ENCODE assay signal across 26 cellular contexts in the genomic region with DNA sequence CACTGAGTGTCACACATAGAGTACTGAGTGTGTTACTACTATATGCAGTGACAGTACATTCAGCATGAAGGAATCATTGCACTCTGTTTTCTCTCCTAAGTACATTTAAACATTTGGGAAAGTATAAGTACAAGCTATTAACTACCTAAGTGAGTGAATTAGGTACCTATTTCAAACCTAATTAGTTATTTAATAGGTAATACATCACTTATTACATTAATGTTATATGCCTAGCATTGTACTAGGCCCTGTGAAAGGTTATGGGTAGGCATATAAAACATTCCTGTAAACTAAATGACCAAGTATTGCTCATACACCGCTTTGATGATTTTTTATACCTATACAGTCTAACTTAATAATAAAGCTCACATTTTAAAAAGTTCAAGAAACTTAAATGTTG. TPM values are rescaled to one million over a fixed set of nuclear protein-coding genes. Genes with fewer than 3 reads are reported as not detected.
"Had no signal": no experiment of that assay in that cellular context is flagged by ENCODE, and none has a peak within 500 bp of the region (broad histone marks: within the 10 kb centered on the region; RNA-seq: fewer than 3 reads in every experiment).

No MANE protein-coding gene starts in this region.

- H3K4me3 ChIP-seq: dorsolateral prefrontal cortex, hepatocyte, pancreas, thoracic aorta, transverse colon had no signal

- H3K36me3 ChIP-seq: pancreas, thoracic aorta, transverse colon had no signal

- H3K27ac Mint-ChIP-seq: naive B cell; nephron; progenitor cell of endocrine pancreas; stimulated activated naive B cell treated with anti-CD40 and anti-IgM and Interleukin-4, amounts not matched to agents 10 μg/mL and 1 μg/mL and 100 μg/mL, for 72 hours; stimulated activated naive CD8-positive, alpha-beta T cell treated with anti-CD3 and anti-CD28 coated beads, Interleukin-15, amount 100 ng/mL, for 72 hours had no signal

- H3K27ac ChIP-seq: dorsolateral prefrontal cortex, hepatocyte, pancreas, thoracic aorta, transverse colon had no signal

- H3K36me3 Mint-ChIP-seq: naive B cell; stimulated activated naive B cell treated with anti-CD40 and anti-IgM and Interleukin-4, amounts not matched to agents 10 μg/mL and 1 μg/mL and 100 μg/mL, for 72 hours had no signal

- H3K9me3 Mint-ChIP-seq: nephron; stimulated activated naive B cell treated with anti-CD40 and anti-IgM and Interleukin-4, amounts not matched to agents 10 μg/mL and 1 μg/mL and 100 μg/mL, for 72 hours; stimulated activated naive CD8-positive, alpha-beta T cell treated with anti-CD3 and anti-CD28 coated beads, Interleukin-15, amount 100 ng/mL, for 72 hours had no signal

- H3K9me3 ChIP-seq: pancreas, thoracic aorta, transverse colon had no signal

- H3K27me3 ChIP-seq: hepatocyte, pancreas, transverse colon had no signal

- ATAC-seq: pancreas; sciatic nerve; stimulated activated naive B cell treated with anti-CD40 and anti-IgM and Interleukin-4, amounts not matched to agents 10 μg/mL and 1 μg/mL and 100 μg/mL, for 72 hours; stimulated activated naive CD8-positive, alpha-beta T cell treated with anti-CD3 and anti-CD28 coated beads, Interleukin-15, amount 100 ng/mL, for 72 hours had no signal

- H3K4me3 Mint-ChIP-seq: naive B cell; nephron; stimulated activated naive B cell treated with anti-CD40 and anti-IgM and Interleukin-4, amounts not matched to agents 10 μg/mL and 1 μg/mL and 100 μg/mL, for 72 hours; stimulated activated naive CD8-positive, alpha-beta T cell treated with anti-CD3 and anti-CD28 coated beads, Interleukin-15, amount 100 ng/mL, for 72 hours had no signal

- DNase-seq: cortex of kidney; dorsolateral prefrontal cortex; effector CD8-positive, alpha-beta T cell; foreskin melanocyte; head of caudate nucleus; mesendoderm; naive B cell; occipital lobe; pancreas; stimulated activated CD4-positive, alpha-beta T cell treated with anti-CD3 and anti-CD28 coated beads, Interleukin-2, amount 100 ng/mL, for 24 hours; stimulated activated CD4-positive, alpha-beta T cell treated with anti-CD3 and anti-CD28 coated beads, Interleukin-4, amount 100 ng/mL, for 4 hours; stimulated activated naive B cell treated with anti-CD40 and anti-IgM and Interleukin-4, amounts not matched to agents 10 μg/mL and 1 μg/mL and 100 μg/mL, for 72 hours; stimulated activated naive CD8-positive, alpha-beta T cell treated with anti-CD3 and anti-CD28 coated beads, Interleukin-15, amount 100 ng/mL, for 72 hours; substantia nigra; transverse colon had no signal

- H3K27me3 Mint-ChIP-seq: progenitor cell of endocrine pancreas; stimulated activated naive CD8-positive, alpha-beta T cell treated with anti-CD3 and anti-CD28 coated beads, Interleukin-15, amount 100 ng/mL, for 72 hours had no signal

- H3K4me1 Mint-ChIP-seq: naive B cell; nephron; stimulated activated naive B cell treated with anti-CD40 and anti-IgM and Interleukin-4, amounts not matched to agents 10 μg/mL and 1 μg/mL and 100 μg/mL, for 72 hours; stimulated activated naive CD8-positive, alpha-beta T cell treated with anti-CD3 and anti-CD28 coated beads, Interleukin-15, amount 100 ng/mL, for 72 hours had no signal

- H3K4me1 ChIP-seq: pancreas, transverse colon had no signal

RNA-seq across cellular contexts. Expression of a gene that starts 25.7 kb away (rescaled TPM):
- total RNA-seq: hepatocyte, kidney epithelial cell, lung microvascular endothelial cell, occipital lobe, pancreas, progenitor cell of endocrine pancreas, sciatic nerve, skeletal muscle tissue, thoracic aorta, transverse colon had no signal
- polyA plus RNA-seq: esophagus, hepatocyte, liver, urinary bladder had no signal
